In the genomic region with DNA sequence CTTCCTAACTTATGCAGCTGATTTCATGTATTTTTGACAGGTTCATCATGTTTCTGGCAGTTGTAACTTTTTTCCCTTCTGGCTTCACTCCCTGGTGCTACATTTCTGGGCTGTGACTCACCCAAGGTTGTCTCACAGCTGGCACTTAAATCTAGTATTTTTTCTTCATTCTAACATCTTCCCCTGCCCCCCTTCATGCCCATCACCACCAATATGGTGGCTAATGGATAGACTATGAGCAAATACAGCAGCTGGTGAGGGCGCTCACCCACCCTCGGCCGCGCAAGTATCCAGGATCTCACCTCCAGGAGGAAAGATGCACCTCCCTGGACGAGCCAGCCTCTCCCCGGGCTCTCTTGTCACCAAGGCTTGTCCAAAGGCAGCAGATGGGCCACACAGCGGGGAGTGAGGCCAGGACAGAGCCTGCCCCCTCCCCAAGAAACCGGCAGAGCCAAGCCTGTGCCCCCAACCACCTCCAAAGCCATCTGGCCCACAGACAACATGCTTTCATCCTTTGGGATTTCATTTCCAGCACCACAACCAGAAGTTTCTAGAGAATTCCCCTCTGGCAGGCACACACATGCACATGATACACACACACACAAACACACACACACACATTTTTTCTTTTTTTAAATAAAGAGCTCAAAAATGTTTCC, we compare ENCODE assay signal across 9 cellular contexts. TPM values are rescaled to one million over a fixed set of nuclear protein-coding genes. Genes with fewer than 3 reads are reported as not detected.
A peak's percentile ranks its signal among the peaks of the same experiment; 100 is the strongest.
DNase-seq lines count a peak whose midpoint lies in the region; ATAC-seq and TF ChIP-seq lines count a peak whose summit lies in the region.
"Had no signal": no experiment of that assay in that cellular context is flagged by ENCODE, and none has a peak within 500 bp of the region (broad histone marks: within the 10 kb centered on the region; RNA-seq: fewer than 3 reads in every experiment).

No MANE protein-coding gene starts in this region.

- DNase-seq in NCI-H524 treated with DMSO at 0.1 percent for 48 hours (lab: John Stamatoyannopoulos, UW) (peak; percentile 95), dorsolateral prefrontal cortex (peak in 3 of 10 donors; percentile 41 to 46 (median 42)), NCI-H2029 (lab: John Stamatoyannopoulos, UW) (no peak)
- DNase-seq in CD4-positive, alpha-beta memory T cell = no peak
- no peak for DNase-seq in activated CD4-positive, alpha-beta T cell treated with anti-CD3 and anti-CD28 coated beads, Interleukin-2, amount 10 ng/mL, durations not matched to agents 7 days and 5 days

- H3K36me3 Mint-ChIP-seq in nephron (ENCODE audit: low read depth) = peaks cover 1% of the 10 kb centered on the region
- no peaks in the 10 kb centered on the region for H3K36me3 Mint-ChIP-seq in CD4-positive, alpha-beta memory T cell
- no peaks in the 10 kb centered on the region for H3K36me3 Mint-ChIP-seq in activated CD4-positive, alpha-beta T cell treated with anti-CD3 and anti-CD28 coated beads, Interleukin-2, amount 10 ng/mL, durations not matched to agents 7 days and 5 days (ENCODE audit: low read depth)
- H3K36me3 Mint-ChIP-seq: naive thymus-derived CD8-positive, alpha-beta T cell had no signal

- peak overlapping the region; percentile 32; the same call in 1 of the 2 replicates for H3K4me3 ChIP-seq in ACC112 (ENCODE audit: low read depth, low read length)
- no peak overlapping the region for H3K4me3 ChIP-seq in dorsolateral prefrontal cortex
- H3K4me3 ChIP-seq in CD4-positive, alpha-beta memory T cell (ENCODE audit: low read length in 2 of 2) = no peak overlapping the region

- POLR2A ChIA-PET in CD4-positive, alpha-beta memory T cell (lab: Charles Lee; ENCODE audit: partially characterized antibody) = no interaction called here
- POLR2A ChIA-PET in activated CD4-positive, alpha-beta T cell treated with anti-CD3 and anti-CD28 coated beads, Interleukin-2, amount 10 ng/mL, durations not matched to agents 7 days and 5 days (lab: Charles Lee) = no interaction called here

- no peak overlapping the region for H2AFZ ChIP-seq in ACC112 (ENCODE audit: low read length, unreplicated experiment)

- peak overlapping the region; percentile 36 to 88 (median 67) for H3K27ac Mint-ChIP-seq in nephron
- H3K27ac Mint-ChIP-seq in CD4-positive, alpha-beta memory T cell = no peak overlapping the region
- no peak overlapping the region for H3K27ac Mint-ChIP-seq in activated CD4-positive, alpha-beta T cell treated with anti-CD3 and anti-CD28 coated beads, Interleukin-2, amount 10 ng/mL, durations not matched to agents 7 days and 5 days

- no peak for ATAC-seq in HG03135 (IDR thresholded peaks at IDR 0.05; ENCODE audit: unreplicated experiment)
- ATAC-seq: naive thymus-derived CD8-positive, alpha-beta T cell had no signal

- intact Hi-C loops in dorsolateral prefrontal cortex (cut with DNase I) = no loop called here
- intact Hi-C loops in CD4-positive, alpha-beta memory T cell (cut with micrococcal nuclease) = no loop called here

- peaks cover 88% of the 10 kb centered on the region for H3K4me1 Mint-ChIP-seq in nephron
- no peaks in the 10 kb centered on the region for H3K4me1 Mint-ChIP-seq in CD4-positive, alpha-beta memory T cell
- H3K4me1 Mint-ChIP-seq in activated CD4-positive, alpha-beta T cell treated with anti-CD3 and anti-CD28 coated beads, Interleukin-2, amount 10 ng/mL, durations not matched to agents 7 days and 5 days = no peaks in the 10 kb centered on the region
- H3K4me1 Mint-ChIP-seq: naive thymus-derived CD8-positive, alpha-beta T cell had no signal

- peaks cover 61% of the 10 kb centered on the region for H3K4me1 ChIP-seq in ACC112 (ENCODE audit: control insufficient read depth, insufficient read depth, low read length, unreplicated experiment)
- no peaks in the 10 kb centered on the region for H3K4me1 ChIP-seq in CD4-positive, alpha-beta memory T cell (ENCODE audit: insufficient read depth, low read length)

- TF ChIP-seq CTCF in dorsolateral prefrontal cortex (IDR thresholded peaks at IDR 0.05 in 54 of 56, conservative IDR thresholded peaks at IDR 0.05 in 2 of 56; ENCODE audit: low read depth in 1 of 56, partially characterized antibody in 56 of 56) = no peak
- no peak for TF ChIP-seq CTCF in nephron (IDR thresholded peaks at IDR 0.05; ENCODE audit: unreplicated experiment in 3 of 3)

- peaks cover 1% of the 10 kb centered on the region; the same call in 1 of the 2 replicates for H3K36me3 ChIP-seq in ACC112 (ENCODE audit: insufficient read depth, low read length)
- H3K36me3 ChIP-seq in CD4-positive, alpha-beta memory T cell (ENCODE audit: insufficient read depth, low read length) = no peaks in the 10 kb centered on the region

- no peaks in the 10 kb centered on the region for H3K79me2 ChIP-seq in ACC112 (ENCODE audit: control insufficient read depth, insufficient read depth, low read length, unreplicated experiment)

- no peaks in the 10 kb centered on the region for H3K9me3 ChIP-seq in CD4-positive, alpha-beta memory T cell (ENCODE audit: control insufficient read depth in 1 of 2, low read length in 2 of 2)

- CTCF ChIA-PET in CD4-positive, alpha-beta memory T cell (lab: Charles Lee; ENCODE audit: partially characterized antibody) = interaction anchor here (1.0 kb wide), 1 partner anchor 64 kb away, joined by 3 read pairs; no protein-coding TSS in a partner anchor
- CTCF ChIA-PET in activated CD4-positive, alpha-beta T cell treated with anti-CD3 and anti-CD28 coated beads, Interleukin-2, amount 10 ng/mL, durations not matched to agents 7 days and 5 days (lab: Charles Lee) = no interaction called here

- no peaks in the 10 kb centered on the region for H3K9me3 Mint-ChIP-seq in nephron
- no peaks in the 10 kb centered on the region for H3K9me3 Mint-ChIP-seq in CD4-positive, alpha-beta memory T cell
- no peaks in the 10 kb centered on the region for H3K9me3 Mint-ChIP-seq in activated CD4-positive, alpha-beta T cell treated with anti-CD3 and anti-CD28 coated beads, Interleukin-2, amount 10 ng/mL, durations not matched to agents 7 days and 5 days
- H3K9me3 Mint-ChIP-seq: naive thymus-derived CD8-positive, alpha-beta T cell had no signal

- peak overlapping the region in 2 of 3 experiments; percentile 9 to 41 for H3K4me3 Mint-ChIP-seq in nephron
- H3K4me3 Mint-ChIP-seq in CD4-positive, alpha-beta memory T cell = no peak overlapping the region
- H3K4me3 Mint-ChIP-seq in activated CD4-positive, alpha-beta T cell treated with anti-CD3 and anti-CD28 coated beads, Interleukin-2, amount 10 ng/mL, durations not matched to agents 7 days and 5 days = no peak overlapping the region
- H3K4me3 Mint-ChIP-seq: naive thymus-derived CD8-positive, alpha-beta T cell had no signal

- H3K27ac ChIP-seq in ACC112 (ENCODE audit: low read depth, low read length) (peak overlapping the region; percentile 75), dorsolateral prefrontal cortex (peak overlapping the region; percentile 7 to 99 (median 92))
- H3K27ac ChIP-seq in CD4-positive, alpha-beta memory T cell (ENCODE audit: low read depth, low read length) = no peak overlapping the region

- H3K27me3 Mint-ChIP-seq in nephron (ENCODE audit: low read depth) = peaks cover 9% of the 10 kb centered on the region
- peaks cover 1 to 25% of the 10 kb centered on the region in 2 donors for H3K27me3 Mint-ChIP-seq in CD4-positive, alpha-beta memory T cell
- peaks cover 3% of the 10 kb centered on the region for H3K27me3 Mint-ChIP-seq in activated CD4-positive, alpha-beta T cell treated with anti-CD3 and anti-CD28 coated beads, Interleukin-2, amount 10 ng/mL, durations not matched to agents 7 days and 5 days

- no peaks in the 10 kb centered on the region for H3K27me3 ChIP-seq in ACC112 (ENCODE audit: insufficient read depth, low read length)
- no peaks in the 10 kb centered on the region for H3K27me3 ChIP-seq in dorsolateral prefrontal cortex
- H3K27me3 ChIP-seq in CD4-positive, alpha-beta memory T cell (ENCODE audit: insufficient read depth, low read length) = no peaks in the 10 kb centered on the region

RNA-seq across cellular contexts. Expression of a gene that starts 39.1 kb away (rescaled TPM):
- total RNA-seq in dorsolateral prefrontal cortex = 10 to 100 TPM in 97 of 120 experiments, 1 to 10 TPM in 23; 4.6 to 58.9 (median 14.7) TPM
- total RNA-seq in CD4-positive, alpha-beta memory T cell = not detected
- not detected for polyA plus RNA-seq in CD4-positive, alpha-beta memory T cell
- under 1 TPM; 0.10 to 0.12 TPM for total RNA-seq in activated CD4-positive, alpha-beta T cell treated with anti-CD3 and anti-CD28 coated beads, Interleukin-2, amount 10 ng/mL, durations not matched to agents 7 days and 5 days
- total RNA-seq: naive thymus-derived CD8-positive, alpha-beta T cell had no signal
- polyA plus RNA-seq: naive thymus-derived CD8-positive, alpha-beta T cell had no signal

Comparison
In these comparisons a context has a peak if more than half of its experiments do, and no peak if none do; other contexts are left out.
1. H3K27ac Mint-ChIP-seq: peak in nephron (3 of 3); none in CD4-positive, alpha-beta memory T cell (0 of 7) and activated CD4-positive, alpha-beta T cell treated with anti-CD3 and anti-CD28 coated beads, Interleukin-2, amount 10 ng/mL, durations not matched to agents 7 days and 5 days (single experiment).
2. H3K4me3 Mint-ChIP-seq: peak in nephron (2 of 3); none in CD4-positive, alpha-beta memory T cell (0 of 8) and activated CD4-positive, alpha-beta T cell treated with anti-CD3 and anti-CD28 coated beads, Interleukin-2, amount 10 ng/mL, durations not matched to agents 7 days and 5 days (single experiment).
3. RNA of a gene that starts 39.1 kb away (total RNA-seq): 4.6 to 58.9 TPM in dorsolateral prefrontal cortex; 0.10 to 0.12 TPM in activated CD4-positive, alpha-beta T cell treated with anti-CD3 and anti-CD28 coated beads, Interleukin-2, amount 10 ng/mL, durations not matched to agents 7 days and 5 days and not detected in CD4-positive, alpha-beta memory T cell; every median in the first group is over 4 times any median in the second.